17 cellular contexts compared by ENCODE assay signal in genomic region chr11:10263929-10264328, GRCh38. TPM values are rescaled to one million over a fixed set of nuclear protein-coding genes. Genes with fewer than 3 reads are reported as not detected.
DNase-seq lines count a peak whose midpoint lies in the region; TF ChIP-seq lines count a peak whose summit lies in the region.
"Had no signal": no experiment of that assay in that cellular context is flagged by ENCODE, and none has a peak within 500 bp of the region (broad histone marks: within the 10 kb centered on the region; RNA-seq: fewer than 3 reads in every experiment).

No MANE protein-coding gene starts in this region.

- intact Hi-C loops in adrenal gland (cut with DNase I) = no loop called here

- H3K9me3 ChIP-seq in adrenal gland (replicated peaks in 1 of 3) = no peaks in the 10 kb centered on the region
- H3K9me3 ChIP-seq: body of pancreas, mucosa of descending colon, Peyer's patch had no signal

- DNase-seq in EL (peak; percentile 85), RPMI7951 (ENCODE audit: low read depth) (peak; percentile 10), fibroblast of peridontal ligament (ENCODE audit: extremely low read depth) (peak; percentile 69), skeletal muscle cell (ENCODE audit: low read depth) (peak; percentile 48), immature natural killer cell (no peak), SHP77 treated with DMSO at 0.1 percent for 48 hours (lab: John Stamatoyannopoulos, UW) (no peak), dermis blood vessel endothelial cell (no peak), adrenal gland (no peak)
- DNase-seq: body of pancreas; effector CD8-positive, alpha-beta T cell; GF-D8; mucosa of descending colon; NCI-H2029 treated with DMSO at 0.1 percent for 48 hours; NCI-H69; Peyer's patch; stimulated activated naive CD8-positive, alpha-beta T cell treated with anti-CD3 and anti-CD28 coated beads, Interleukin-15, Interleukin-2, amounts not matched to agents 100 U/mL and 50 U/mL, for 24 hours had no signal

- no peaks in the 10 kb centered on the region for H3K36me3 ChIP-seq in adrenal gland (replicated peaks in 1 of 2)
- H3K36me3 ChIP-seq: Peyer's patch had no signal

- TF ChIP-seq CTCF in adrenal gland (IDR thresholded peaks at IDR 0.05) = no peak

- no peak overlapping the region for H3K4me3 Mint-ChIP-seq in immature natural killer cell

- H3K4me1 Mint-ChIP-seq in immature natural killer cell = peaks cover 0 to 2% of the 10 kb centered on the region in 2 donors

- peaks cover 0 to 5% of the 10 kb centered on the region in 2 donors for H3K4me1 ChIP-seq in adrenal gland (replicated peaks in 1 of 2)
- H3K4me1 ChIP-seq: body of pancreas, Peyer's patch had no signal

- no peak overlapping the region for H3K27ac Mint-ChIP-seq in immature natural killer cell

- no peak overlapping the region for H3K27ac ChIP-seq in adrenal gland
- H3K27ac ChIP-seq: body of pancreas, Peyer's patch, VCaP had no signal

- H3K27me3 Mint-ChIP-seq in immature natural killer cell (ENCODE audit: low read depth in 3 of 3) = peaks cover 0 to 4% (median 0%) of the 10 kb centered on the region in 3 donors

- no peaks in the 10 kb centered on the region for H3K36me3 Mint-ChIP-seq in immature natural killer cell

- H3K4me3 ChIP-seq in skeletal muscle cell (ENCODE audit: low read depth, low read length) (no peak overlapping the region), adrenal gland (no peak overlapping the region)
- H3K4me3 ChIP-seq: body of pancreas, mucosa of descending colon, Peyer's patch had no signal

- H3K27me3 ChIP-seq in adrenal gland = no peaks in the 10 kb centered on the region
- H3K27me3 ChIP-seq: body of pancreas, Peyer's patch had no signal

- H3K9me3 Mint-ChIP-seq in immature natural killer cell = no peaks in the 10 kb centered on the region

- TF ChIP-seq POLR2A in adrenal gland (IDR thresholded peaks at IDR 0.05) = no peak

RNA-seq across cellular contexts. Expression of gene SBF2, which starts 30.1 kb away (rescaled TPM):
- 27.8 and 33.5 TPM in 2 replicates for total RNA-seq in RPMI7951 (2014; rRNA removed; shearing (Covaris generic))
- polyA plus RNA-seq in immature natural killer cell (1 to 10 TPM; 3.2 to 6.9 (median 4.7) TPM), adrenal gland (10 to 100 TPM; 12.5 to 23.5 (median 15.9) TPM)
- total RNA-seq in dermis blood vessel endothelial cell (49.9 and 57.9 TPM in 2 replicates), adrenal gland (10 to 100 TPM; 32.1 to 60.7 (median 41.8) TPM)

RNA-seq across cellular contexts. Expression of gene ADM, which starts 40.9 kb away (rescaled TPM):
- total RNA-seq in RPMI7951 (2014; rRNA removed; shearing (Covaris generic)) = 102 and 123 TPM in 2 replicates
- polyA plus RNA-seq in immature natural killer cell = 1 to 10 TPM in 1 of 3 donors, under 1 TPM in 2; 0.19 to 2.1 (median 0.20) TPM
- total RNA-seq in dermis blood vessel endothelial cell = 308 and 569 TPM in 2 replicates
- total RNA-seq in adrenal gland = 10 to 100 TPM in 7 of 8 donors, 1 to 10 TPM in 1; 3.6 to 55.7 (median 15.8) TPM
- 10 to 100 TPM in 2 of 3 donors, 1 to 10 TPM in 1; 6.9 to 27.6 (median 26.3) TPM for polyA plus RNA-seq in adrenal gland

Comparison
In these comparisons a context has a peak if more than half of its experiments do, and no peak if none do; other contexts are left out.
1. DNase-seq: peak in EL (single experiment), RPMI7951 (single experiment), fibroblast of peridontal ligament (single experiment) and skeletal muscle cell (single experiment); none in immature natural killer cell (0 of 3), SHP77 treated with DMSO at 0.1 percent for 48 hours (single experiment), dermis blood vessel endothelial cell (single experiment) and adrenal gland (0 of 7).